ENCODE assay signal across 10 cellular contexts in the genomic region with DNA sequence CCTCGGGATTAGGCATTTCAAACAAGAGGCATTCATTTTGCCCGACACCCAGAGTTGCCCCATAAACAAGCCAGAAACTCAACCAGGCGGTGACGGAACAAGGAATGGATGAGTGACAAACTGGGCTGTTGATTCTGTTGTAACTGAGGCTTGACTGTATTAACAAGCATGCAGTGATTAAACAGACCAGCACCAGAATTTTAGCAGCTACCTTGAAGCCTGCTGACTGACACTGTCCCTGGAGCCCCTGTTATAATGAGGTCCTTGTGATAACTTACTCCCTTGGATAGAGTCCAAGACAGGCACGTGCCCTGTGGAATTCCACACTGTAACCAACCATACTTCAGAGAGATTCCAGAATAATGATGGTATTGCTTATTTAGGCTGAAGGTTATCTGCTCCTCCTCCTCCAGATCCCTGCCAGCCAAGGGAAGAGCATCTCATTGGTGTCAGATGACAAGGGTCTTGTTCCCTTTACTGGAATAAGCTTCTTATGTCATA.
DNase-seq lines count a peak whose midpoint lies in the region; ATAC-seq, FAIRE-seq and TF ChIP-seq lines count a peak whose summit lies in the region.
"Had no signal": no experiment of that assay in that cellular context is flagged by ENCODE, and none has a peak within 500 bp of the region (broad histone marks: within the 10 kb centered on the region; RNA-seq: fewer than 3 reads in every experiment).

No MANE protein-coding gene starts in this region.

- H3K27ac ChIP-seq in HL-60 (replicated peaks) = peak overlapping the region; percentile 65

- no peaks in the 10 kb centered on the region for H3K27me3 Mint-ChIP-seq in activated CD8-positive, alpha-beta T cell treated with anti-CD3 and anti-CD28 coated beads for 36 hours
- H3K27me3 Mint-ChIP-seq: naive thymus-derived CD8-positive, alpha-beta T cell had no signal

- intact Hi-C loops in activated CD8-positive, alpha-beta T cell treated with anti-CD3 and anti-CD28 coated beads for 36 hours (cut with micrococcal nuclease) = no loop called here

- no peak overlapping the region for H3K4me3 Mint-ChIP-seq in activated CD8-positive, alpha-beta T cell treated with anti-CD3 and anti-CD28 coated beads for 36 hours
- H3K4me3 Mint-ChIP-seq: naive thymus-derived CD8-positive, alpha-beta T cell had no signal

- no peak for ATAC-seq in HG03135 (IDR thresholded peaks at IDR 0.05; ENCODE audit: unreplicated experiment)
- no peak for ATAC-seq in HG03342 (IDR thresholded peaks at IDR 0.05; ENCODE audit: unreplicated experiment)
- ATAC-seq in activated CD8-positive, alpha-beta T cell treated with anti-CD3 and anti-CD28 coated beads for 36 hours = no peak
- ATAC-seq: naive thymus-derived CD8-positive, alpha-beta T cell had no signal

- H3K27me3 ChIP-seq in HL-60 (ENCODE audit: insufficient read depth, poor library complexity, severe bottlenecking) = no peaks in the 10 kb centered on the region

- CTCF ChIA-PET in activated CD8-positive, alpha-beta T cell treated with anti-CD3 and anti-CD28 coated beads for 36 hours (lab: Charles Lee) = interaction anchor here (1.1 to 14.0 kb wide), 3 partner anchors 9 to 433 kb away, joined by 4 to 184 read pairs (median 9); no protein-coding TSS in a partner anchor

- peaks cover 15% of the 10 kb centered on the region for H3K4me1 Mint-ChIP-seq in activated CD8-positive, alpha-beta T cell treated with anti-CD3 and anti-CD28 coated beads for 36 hours (ENCODE audit: low read depth)

- POLR2A ChIA-PET in activated CD8-positive, alpha-beta T cell treated with anti-CD3 and anti-CD28 coated beads for 36 hours (lab: Charles Lee) = no interaction called here

- no peaks in the 10 kb centered on the region for H3K36me3 Mint-ChIP-seq in activated CD8-positive, alpha-beta T cell treated with anti-CD3 and anti-CD28 coated beads for 36 hours (ENCODE audit: low read depth)
- H3K36me3 Mint-ChIP-seq: naive thymus-derived CD8-positive, alpha-beta T cell had no signal

- DNase-seq in AG08395 (ENCODE audit: low spot score) = peak; percentile 71
- DNase-seq in HL-60 (ENCODE audit: low read depth in 1 of 2, low spot score in 1 of 2) = no peak
- peak; percentile 80 for DNase-seq in iris pigment epithelial cell (ENCODE audit: low read depth)
- DNase-seq in NCI-H1436 (lab: John Stamatoyannopoulos, UW) = no peak
- DNase-seq in activated CD8-positive, alpha-beta T cell treated with anti-CD3 and anti-CD28 coated beads for 36 hours = no peak
- DNase-seq: DMS153; naive thymus-derived CD8-positive, alpha-beta T cell had no signal

- no peaks in the 10 kb centered on the region for H3K9me3 Mint-ChIP-seq in activated CD8-positive, alpha-beta T cell treated with anti-CD3 and anti-CD28 coated beads for 36 hours
- H3K9me3 Mint-ChIP-seq: naive thymus-derived CD8-positive, alpha-beta T cell had no signal

- no peak overlapping the region for H3K4me3 ChIP-seq in HL-60 (replicated peaks; ENCODE audit: insufficient read depth, low read length)

- no peak for TF ChIP-seq CTCF in HL-60 (IDR thresholded peaks at IDR 0.05; ENCODE audit: insufficient read depth, low read length)
- TF ChIP-seq CTCF in activated CD8-positive, alpha-beta T cell treated with anti-CD3 and anti-CD28 coated beads for 36 hours (IDR thresholded peaks at IDR 0.05) = no peak

- H3K27ac Mint-ChIP-seq in activated CD8-positive, alpha-beta T cell treated with anti-CD3 and anti-CD28 coated beads for 36 hours = no peak overlapping the region

- FAIRE-seq in TTC549 (lab: Jason Lieb, UNC) = peak; percentile 80

Comparison
In these comparisons a context has a peak if more than half of its experiments do, and no peak if none do; other contexts are left out.
1. DNase-seq: peak in AG08395 (single experiment) and iris pigment epithelial cell (single experiment); none in HL-60 (0 of 2), NCI-H1436 (single experiment) and activated CD8-positive, alpha-beta T cell treated with anti-CD3 and anti-CD28 coated beads for 36 hours (single experiment).